ENCODE assay signal across 24 cellular contexts in genomic region chr10:24120651-24121050, GRCh38.
DNase-seq lines count a peak whose midpoint lies in the region; ATAC-seq and TF ChIP-seq lines count a peak whose summit lies in the region.
"Had no signal": no experiment of that assay in that cellular context is flagged by ENCODE, and none has a peak within 500 bp of the region (broad histone marks: within the 10 kb centered on the region; RNA-seq: fewer than 3 reads in every experiment).

No MANE protein-coding gene starts in this region.

- no peak for TF ChIP-seq POLR2A in erythroblast (IDR thresholded peaks at IDR 0.05; ENCODE audit: low read length)

- H3K79me2 ChIP-seq in parathyroid adenoma, result no peaks in the 10 kb centered on the region

- H3K4me3 Mint-ChIP-seq in stimulated activated naive CD8-positive, alpha-beta T cell treated with anti-CD3 and anti-CD28 coated beads, Interleukin-15, amount 100 ng/mL, for 72 hours, result no peak overlapping the region
- H3K4me3 Mint-ChIP-seq in immature natural killer cell, result no peak overlapping the region
- H3K4me3 Mint-ChIP-seq: H9 had no signal

- no peaks in the 10 kb centered on the region for H3K27me3 ChIP-seq in parathyroid adenoma (ENCODE audit: control insufficient read depth, insufficient read depth, low read length)
- H3K27me3 ChIP-seq: BE2C had no signal

- no peak overlapping the region for H2AFZ ChIP-seq in parathyroid adenoma
- H2AFZ ChIP-seq: GM23248 had no signal

- no peaks in the 10 kb centered on the region for H3K4me1 ChIP-seq in parathyroid adenoma
- H3K4me1 ChIP-seq: BE2C had no signal

- H3K36me3 Mint-ChIP-seq in immature natural killer cell, result no peaks in the 10 kb centered on the region

- ATAC-seq in stimulated activated naive CD8-positive, alpha-beta T cell treated with anti-CD3 and anti-CD28 coated beads, Interleukin-15, amount 100 ng/mL, for 72 hours, result peak; percentile 55
- ATAC-seq in stimulated activated naive CD8-positive, alpha-beta T cell treated with anti-CD3 and anti-CD28 coated beads, Interleukin-15, Interleukin-2, amounts not matched to agents 100 U/mL and 50 U/mL, for 24 hours, result no peak
- no peak for ATAC-seq in GM19467 (IDR thresholded peaks at IDR 0.05; ENCODE audit: unreplicated experiment)
- ATAC-seq: K562 had no signal

- peak overlapping the region in 1 of 2 donors; percentile 22 for H3K27ac Mint-ChIP-seq in stimulated activated naive CD8-positive, alpha-beta T cell treated with anti-CD3 and anti-CD28 coated beads, Interleukin-15, amount 100 ng/mL, for 72 hours
- H3K27ac Mint-ChIP-seq in immature natural killer cell, result no peak overlapping the region
- H3K27ac Mint-ChIP-seq: H9 had no signal

- no peak for TF ChIP-seq CTCF in parathyroid adenoma (IDR thresholded peaks at IDR 0.05)

- H3K9me3 Mint-ChIP-seq in stimulated activated naive CD8-positive, alpha-beta T cell treated with anti-CD3 and anti-CD28 coated beads, Interleukin-15, amount 100 ng/mL, for 72 hours, result peaks cover 0 to 5% of the 10 kb centered on the region in 2 donors
- peaks cover 0 to 4% (median 2%) of the 10 kb centered on the region in 6 donors for H3K9me3 Mint-ChIP-seq in immature natural killer cell

- peak overlapping the region; percentile 39 for H3K4me2 ChIP-seq in parathyroid adenoma (ENCODE audit: low read length)

- DNase-seq in NCI-H2171 treated with DMSO at 0.1 percent for 48 hours (lab: John Stamatoyannopoulos, UW), result peak; percentile 29
- no peak for DNase-seq in NCI-H2171 (lab: John Stamatoyannopoulos, UW)
- no peak for DNase-seq in stimulated activated naive CD8-positive, alpha-beta T cell treated with anti-CD3 and anti-CD28 coated beads, Interleukin-15, amount 100 ng/mL, for 72 hours
- no peak for DNase-seq in stimulated activated naive CD8-positive, alpha-beta T cell treated with anti-CD3 and anti-CD28 coated beads, Interleukin-15, Interleukin-2, amounts not matched to agents 100 U/mL and 50 U/mL, for 24 hours
- no peak for DNase-seq in immature natural killer cell
- no peak for DNase-seq in erythroblast (lab: John Stamatoyannopoulos, UW)
- DNase-seq: 8988T, ACHN, BE2C, DMS53, GM23248, H9, Kasumi-1, MV-4-11, NCI-H1105 treated with DMSO at 0.1 percent for 48 hours, NCI-H146, NCI-H1930, NCI-H2107, NCI-H526 treated with DMSO at 0.1 percent for 48 hours, Right ventricle myocardium superior, RPMI8226 had no signal

- no peak overlapping the region for H3K9ac ChIP-seq in parathyroid adenoma
- H3K9ac ChIP-seq: GM23248 had no signal

- H3K27ac ChIP-seq in parathyroid adenoma, result no peak overlapping the region
- H3K27ac ChIP-seq: GM23248 had no signal

- H3K4me3 ChIP-seq in parathyroid adenoma (ENCODE audit: low read depth, low read length), result peak overlapping the region; percentile 60
- H3K4me3 ChIP-seq: GM23248, K562 had no signal

- H3K9me3 ChIP-seq in parathyroid adenoma (ENCODE audit: control insufficient read depth, low read length), result no peaks in the 10 kb centered on the region
- H3K9me3 ChIP-seq: BE2C had no signal

- no peaks in the 10 kb centered on the region for H3K36me3 ChIP-seq in parathyroid adenoma (ENCODE audit: control insufficient read depth, insufficient read depth, low read length)
- H3K36me3 ChIP-seq: BE2C had no signal

- no peaks in the 10 kb centered on the region for H3K4me1 Mint-ChIP-seq in stimulated activated naive CD8-positive, alpha-beta T cell treated with anti-CD3 and anti-CD28 coated beads, Interleukin-15, amount 100 ng/mL, for 72 hours
- no peaks in the 10 kb centered on the region for H3K4me1 Mint-ChIP-seq in immature natural killer cell

- no peaks in the 10 kb centered on the region for H3K27me3 Mint-ChIP-seq in stimulated activated naive CD8-positive, alpha-beta T cell treated with anti-CD3 and anti-CD28 coated beads, Interleukin-15, amount 100 ng/mL, for 72 hours
- peaks cover 0 to 1% (median 0%) of the 10 kb centered on the region in 3 donors for H3K27me3 Mint-ChIP-seq in immature natural killer cell (ENCODE audit: low read depth in 3 of 3)
